ENCODE assay signal across 16 cellular contexts in genomic region chr9:137298401-137298982, GRCh38. TPM values are rescaled to one million over a fixed set of nuclear protein-coding genes. Genes with fewer than 3 reads are reported as not detected.
DNase-seq lines count a peak whose midpoint lies in the region; ATAC-seq, FAIRE-seq and TF ChIP-seq lines count a peak whose summit lies in the region.
"Had no signal": no experiment of that assay in that cellular context is flagged by ENCODE, and none has a peak within 500 bp of the region (broad histone marks: within the 10 kb centered on the region; RNA-seq: fewer than 3 reads in every experiment).

No MANE protein-coding gene starts in this region.

- H3F3A ChIP-seq in PC-3 (ENCODE audit: low read length, unreplicated experiment), result no peaks in the 10 kb centered on the region

- no peak for FAIRE-seq in pancreas (lab: Jason Lieb, UNC)

- BruUV-seq in PC-3 (replicated peaks; lab: Mats Ljungman, UMichigan), result no TSS peak

- H3K9me3 ChIP-seq in BLaER1, result no peaks in the 10 kb centered on the region
- H3K9me3 ChIP-seq in right cardiac atrium (ENCODE audit: control insufficient read depth, low read length), result no peaks in the 10 kb centered on the region
- no peaks in the 10 kb centered on the region for H3K9me3 ChIP-seq in pancreas
- H3K9me3 ChIP-seq in PC-3 (ENCODE audit: low read length), result no peaks in the 10 kb centered on the region

- H3K4me1 ChIP-seq in BLaER1 (peaks cover 72% of the 10 kb centered on the region), right cardiac atrium (ENCODE audit: control insufficient read depth, insufficient read depth, low read length) (no peaks in the 10 kb centered on the region), pancreas (peaks cover 18 to 34% (median 27%) of the 10 kb centered on the region in 3 donors), PC-3 (ENCODE audit: insufficient read depth, low read length) (peaks cover 9% of the 10 kb centered on the region; the same call in 1 of the 2 replicates)

- no peaks in the 10 kb centered on the region for H3K36me3 Mint-ChIP-seq in activated T-cell treated with anti-CD3 and anti-CD28 coated beads, Interleukin-2, amount 50 U/mL, for 4 hours (ENCODE audit: insufficient read depth)
- H3K36me3 Mint-ChIP-seq: stimulated activated effector memory CD8-positive, alpha-beta T cell treated with anti-CD3 and anti-CD28 coated beads, Interleukin-12 subunit alpha, Interleukin-12 subunit beta, amount 100 ng/mL, for 72 hours had no signal

- peaks cover 32% of the 10 kb centered on the region for H3K27me3 Mint-ChIP-seq in activated T-cell treated with anti-CD3 and anti-CD28 coated beads, Interleukin-2, amount 50 U/mL, for 4 hours (ENCODE audit: low read depth)

- no peak overlapping the region for H2AFZ ChIP-seq in PC-3 (ENCODE audit: low read length)

- intact Hi-C loops in right cardiac atrium (cut with DNase I) (loop anchor here in 3 of 4 donors (5.0 to 10.0 kb wide), 2 partner anchors 109 to 226 kb away; no protein-coding TSS in a partner anchor), pancreas (cut with DNase I) (loop anchor here in 1 of 3 donors (10.0 kb wide), 1 partner anchor 226 kb away; no protein-coding TSS in a partner anchor), PC-3 (cut with micrococcal nuclease) (no loop called here)

- CTCF ChIA-PET in PC-3 (lab: Charles Lee), result no interaction called here

- H3K4me3 Mint-ChIP-seq in activated T-cell treated with anti-CD3 and anti-CD28 coated beads, Interleukin-2, amount 50 U/mL, for 4 hours, result no peak overlapping the region
- H3K4me3 Mint-ChIP-seq: activated CD4-positive, alpha-beta T cell treated with anti-CD3 and anti-CD28 coated beads, Interleukin-2, amount 10 ng/mL, durations not matched to agents 24 days and 14 days; stimulated activated effector memory CD8-positive, alpha-beta T cell treated with anti-CD3 and anti-CD28 coated beads, Interleukin-12 subunit alpha, Interleukin-12 subunit beta, amount 100 ng/mL, for 72 hours had no signal

- 62% methylated on average over 18 of the region's 18 CpGs for WGBS in right cardiac atrium
- WGBS in pancreas, 2 donors, result 39 to 45% methylated on average over 18 of the region's 18 CpGs

- no peaks in the 10 kb centered on the region for H3K9me3 Mint-ChIP-seq in activated T-cell treated with anti-CD3 and anti-CD28 coated beads, Interleukin-2, amount 50 U/mL, for 4 hours
- H3K9me3 Mint-ChIP-seq: activated CD4-positive, alpha-beta T cell treated with anti-CD3 and anti-CD28 coated beads, Interleukin-2, amount 10 ng/mL, durations not matched to agents 24 days and 14 days; stimulated activated effector memory CD8-positive, alpha-beta T cell treated with anti-CD3 and anti-CD28 coated beads, Interleukin-12 subunit alpha, Interleukin-12 subunit beta, amount 100 ng/mL, for 72 hours had no signal

- H3K9ac ChIP-seq in BLaER1, result no peak overlapping the region
- H3K9ac ChIP-seq in PC-3 (ENCODE audit: low read length), result no peak overlapping the region

- H3K4me2 ChIP-seq in BLaER1 (peak overlapping the region; percentile 99), PC-3 (ENCODE audit: low read length) (no peak overlapping the region)

- no peaks in the 10 kb centered on the region for H3K9me2 ChIP-seq in PC-3 (replicated peaks; ENCODE audit: low read length)

- peaks cover 16% of the 10 kb centered on the region for H3K4me1 Mint-ChIP-seq in activated T-cell treated with anti-CD3 and anti-CD28 coated beads, Interleukin-2, amount 50 U/mL, for 4 hours (ENCODE audit: low read depth)

- H3K36me3 ChIP-seq in BLaER1 (peaks cover 9% of the 10 kb centered on the region), pancreas (no peaks in the 10 kb centered on the region), PC-3 (ENCODE audit: low read depth, low read length) (no peaks in the 10 kb centered on the region)

- TF ChIP-seq CTCF in pancreas (IDR thresholded peaks at IDR 0.05) (no peak), PC-3 (conservative IDR thresholded peaks at IDR 0.05; ENCODE audit: low read depth, low read length) (no peak)

- DNase-seq in caudate nucleus (lab: John Stamatoyannopoulos, UW), result peak in 9 of 61 donors; percentile 21 to 58 (median 45)
- peak; percentile 65 to 85 (median 81) for DNase-seq in right cardiac atrium
- peak in 5 of 6 donors; percentile 27 to 73 (median 58) for DNase-seq in pancreas
- no peak for DNase-seq in activated gamma-delta T cell (lab: John Stamatoyannopoulos, UW)
- DNase-seq in PC-3, result no peak
- DNase-seq in activated T-cell treated with anti-CD3 and anti-CD28 coated beads, Interleukin-2, amount 50 U/mL, for 4 hours, result no peak
- DNase-seq: activated CD4-positive, alpha-beta T cell treated with anti-CD3 and anti-CD28 coated beads, Interleukin-2, amount 10 ng/mL, durations not matched to agents 24 days and 14 days; activated effector memory CD4-positive, alpha-beta T cell treated with anti-CD3 and anti-CD28 coated beads, Interleukin-2, amount 50 U/mL, for 16 hours; DMS53; NCI-H1105 treated with DMSO at 0.1 percent for 48 hours; NCI-H526 had no signal

- H4K20me1 ChIP-seq in BLaER1 (peaks cover 55% of the 10 kb centered on the region), PC-3 (ENCODE audit: low read length) (peaks cover 10% of the 10 kb centered on the region)

- H3K4me3 ChIP-seq in BLaER1 (no peak overlapping the region), right cardiac atrium (ENCODE audit: low read length) (peak overlapping the region; percentile 76), pancreas (peak overlapping the region in 3 of 4 donors; percentile 5 to 70 (median 64)), PC-3 (ENCODE audit: low read length) (no peak overlapping the region)

- H3K27ac ChIP-seq in BLaER1 (no peak overlapping the region), caudate nucleus (ENCODE audit: low read depth, low read length) (peak overlapping the region; percentile 54), right cardiac atrium (ENCODE audit: low read length) (peak overlapping the region; percentile 70), pancreas (peak overlapping the region; percentile 51 to 70 (median 62)), PC-3 (ENCODE audit: low read length) (no peak overlapping the region)

- peaks cover 15% of the 10 kb centered on the region for H3K79me2 ChIP-seq in PC-3 (ENCODE audit: low read length)

- ATAC-seq in right cardiac atrium (peak; percentile 1 to 42), pancreas (no peak), HG03378 (IDR thresholded peaks at IDR 0.05; ENCODE audit: unreplicated experiment) (no peak), PC-3 (no peak)
- no peak for ATAC-seq in activated T-cell treated with anti-CD3 and anti-CD28 coated beads, Interleukin-2, amount 50 U/mL, for 4 hours
- ATAC-seq: stimulated activated effector memory CD8-positive, alpha-beta T cell treated with anti-CD3 and anti-CD28 coated beads, Interleukin-12 subunit alpha, Interleukin-12 subunit beta, amount 100 ng/mL, for 72 hours had no signal

- POLR2A ChIA-PET in PC-3 (lab: Charles Lee; ENCODE audit: unreplicated experiment), result interaction anchor here (0.6 kb wide), 1 partner anchor 22 kb away, joined by 4 read pairs; no protein-coding TSS in a partner anchor

- peaks cover 62% of the 10 kb centered on the region for H3K27me3 ChIP-seq in BLaER1
- H3K27me3 ChIP-seq in right cardiac atrium (ENCODE audit: control insufficient read depth, insufficient read depth), result no peaks in the 10 kb centered on the region
- no peaks in the 10 kb centered on the region for H3K27me3 ChIP-seq in pancreas
- no peaks in the 10 kb centered on the region for H3K27me3 ChIP-seq in PC-3 (ENCODE audit: low read length)

RNA-seq across cellular contexts. Expression of gene NRARP, which starts 3.6 kb away (rescaled TPM):
- total RNA-seq in right cardiac atrium (10 to 100 TPM in 1 of 4 donors, 1 to 10 TPM in 3; 4.5 to 14.5 (median 7.9) TPM), pancreas (10 to 100 TPM in 4 of 6 donors, 1 to 10 TPM in 2; 7.5 to 23.4 (median 13.6) TPM), PC-3 (2014; rRNA removed) (35.5 and 36.8 TPM in 2 replicates)
- polyA plus RNA-seq in right cardiac atrium (4.2 TPM), pancreas (1 to 10 TPM; 1.3 to 2.7 TPM)
- total RNA-seq in activated T-cell treated with anti-CD3 and anti-CD28 coated beads, Interleukin-2, amount 50 U/mL, for 4 hours, result 10 to 100 TPM in 2 of 3 donors, 1 to 10 TPM in 1; 7.6 to 15.6 (median 11.6) TPM

RNA-seq across cellular contexts. Expression of gene TOR4A, which starts 21.0 kb away (rescaled TPM):
- total RNA-seq in right cardiac atrium (10 to 100 TPM; 10.9 to 17.2 (median 13.1) TPM), pancreas (1 to 10 TPM; 2.5 to 6.8 (median 4.3) TPM), PC-3 (2014; rRNA removed) (28.9 and 32.7 TPM in 2 replicates)
- polyA plus RNA-seq in right cardiac atrium (6.2 TPM), pancreas (1 to 10 TPM; 1.4 to 3.0 TPM)
- total RNA-seq in activated T-cell treated with anti-CD3 and anti-CD28 coated beads, Interleukin-2, amount 50 U/mL, for 4 hours, result 1 to 10 TPM; 3.2 to 4.0 (median 3.6) TPM

RNA-seq across cellular contexts. Expression of gene NELFB, which starts 43.4 kb away (rescaled TPM):
- total RNA-seq in right cardiac atrium, result 10 to 100 TPM; 34.8 to 38.6 (median 37.1) TPM
- 33.8 TPM for polyA plus RNA-seq in right cardiac atrium
- total RNA-seq in pancreas, result 10 to 100 TPM; 22.3 to 34.0 (median 29.0) TPM
- polyA plus RNA-seq in pancreas, result 10 to 100 TPM; 28.7 to 34.2 TPM
- 50.7 and 69.5 TPM in 2 replicates for total RNA-seq in PC-3 (2014; rRNA removed)
- 10 to 100 TPM; 72.0 to 81.1 (median 73.5) TPM for total RNA-seq in activated T-cell treated with anti-CD3 and anti-CD28 coated beads, Interleukin-2, amount 50 U/mL, for 4 hours

RNA-seq across cellular contexts. Expression of gene STPG3, which starts 47.4 kb away (rescaled TPM):
- total RNA-seq in right cardiac atrium (under 1 TPM in 3 of 4 donors, not detected in 1; 0.31 to 0.46 (median 0.32) TPM), pancreas (not detected), PC-3 (2014; rRNA removed) (not detected in 2 replicates)
- polyA plus RNA-seq in right cardiac atrium (0.23 TPM), pancreas (under 1 TPM in 1 of 2 donors, not detected in 1; 0.23 TPM)
- total RNA-seq in activated T-cell treated with anti-CD3 and anti-CD28 coated beads, Interleukin-2, amount 50 U/mL, for 4 hours, result not detected
- total RNA-seq: chondrocyte, myocyte had no signal

RNA-seq across cellular contexts. Expression of gene TUBB4B, which starts 57.4 kb away (rescaled TPM):
- total RNA-seq in right cardiac atrium (100 to 1,000 TPM; 203 to 461 (median 332) TPM), pancreas (10 to 100 TPM; 40.9 to 87.6 (median 64.7) TPM), PC-3 (2014; rRNA removed) (424 and 599 TPM in 2 replicates)
- polyA plus RNA-seq in right cardiac atrium (591 TPM), pancreas (100 to 1,000 TPM in 1 of 2 donors, 10 to 100 TPM in 1; 96.2 to 143 TPM)
- 100 to 1,000 TPM; 345 to 383 (median 380) TPM for total RNA-seq in activated T-cell treated with anti-CD3 and anti-CD28 coated beads, Interleukin-2, amount 50 U/mL, for 4 hours

Comparison
In these comparisons a context has a peak if more than half of its experiments do, and no peak if none do; other contexts are left out.
1. H3K27ac ChIP-seq: peak in caudate nucleus (single experiment), right cardiac atrium (single experiment) and pancreas (4 of 4); none in BLaER1 (single experiment) and PC-3 (single experiment).
2. H3K4me3 ChIP-seq: peak in right cardiac atrium (single experiment) and pancreas (3 of 4); none in BLaER1 (single experiment) and PC-3 (single experiment).
3. DNase-seq: peak in right cardiac atrium (3 of 3) and pancreas (5 of 6); none in activated gamma-delta T cell (single experiment), PC-3 (single experiment) and activated T-cell treated with anti-CD3 and anti-CD28 coated beads, Interleukin-2, amount 50 U/mL, for 4 hours (single experiment).
4. ATAC-seq: peak in right cardiac atrium (2 of 2); none in pancreas (0 of 4), HG03378 (single experiment), PC-3 (single experiment) and activated T-cell treated with anti-CD3 and anti-CD28 coated beads, Interleukin-2, amount 50 U/mL, for 4 hours (0 of 2).